8 cellular contexts compared by ENCODE assay signal in genomic region chr19:7868326-7868670, GRCh38. TPM values are rescaled to one million over a fixed set of nuclear protein-coding genes. Genes with fewer than 3 reads are reported as not detected.
A peak's percentile ranks its signal among the peaks of the same experiment; 100 is the strongest.
DNase-seq lines count a peak whose midpoint lies in the region; ATAC-seq lines count a peak whose summit lies in the region.

No MANE protein-coding gene starts in this region.

- intact Hi-C loops in left colon (cut with DNase I, micrococcal nuclease) = no loop called here
- intact Hi-C loops in activated T-helper 1 cell treated with anti-CD3 and anti-CD28 coated beads, Interleukin-12 subunit alpha, Interleukin-12 subunit beta, Interleukin-2, Interleukin-4 antibody, amounts not matched to agents 30 ng/mL and 10 ng/mL and 1 ng/mL, durations not matched to agents 14 hours and 24 hours and 36 hours (cut with micrococcal nuclease) = no loop called here

- no peaks in the 10 kb centered on the region for H3K36me3 Mint-ChIP-seq in activated T-cell treated with anti-CD3 and anti-CD28 coated beads, Interleukin-2, amount 50 U/mL, for 4 hours (ENCODE audit: insufficient read depth)
- H3K36me3 Mint-ChIP-seq in activated T-helper 1 cell treated with anti-CD3 and anti-CD28 coated beads, Interleukin-12 subunit alpha, Interleukin-12 subunit beta, Interleukin-2, Interleukin-4 antibody, amounts not matched to agents 30 ng/mL and 10 ng/mL and 1 ng/mL, durations not matched to agents 14 hours and 24 hours and 36 hours (ENCODE audit: low read depth) = no peaks in the 10 kb centered on the region

- H3K27me3 Mint-ChIP-seq in activated T-cell treated with anti-CD3 and anti-CD28 coated beads, Interleukin-2, amount 50 U/mL, for 4 hours (ENCODE audit: low read depth) = peaks cover 27% of the 10 kb centered on the region
- H3K27me3 Mint-ChIP-seq in activated T-helper 1 cell treated with anti-CD3 and anti-CD28 coated beads, Interleukin-12 subunit alpha, Interleukin-12 subunit beta, Interleukin-2, Interleukin-4 antibody, amounts not matched to agents 30 ng/mL and 10 ng/mL and 1 ng/mL, durations not matched to agents 14 hours and 24 hours and 36 hours (ENCODE audit: insufficient read depth) = peaks cover 44% of the 10 kb centered on the region

- H3K9me3 Mint-ChIP-seq in activated T-cell treated with anti-CD3 and anti-CD28 coated beads, Interleukin-2, amount 50 U/mL, for 4 hours = no peaks in the 10 kb centered on the region
- no peaks in the 10 kb centered on the region for H3K9me3 Mint-ChIP-seq in activated T-helper 1 cell treated with anti-CD3 and anti-CD28 coated beads, Interleukin-12 subunit alpha, Interleukin-12 subunit beta, Interleukin-2, Interleukin-4 antibody, amounts not matched to agents 30 ng/mL and 10 ng/mL and 1 ng/mL, durations not matched to agents 14 hours and 24 hours and 36 hours

- DNase-seq in stimulated activated CD4-positive, alpha-beta T cell treated with anti-CD3 and anti-CD28 coated beads, Interleukin-15, amount 100 ng/mL, for 24 hours = peak; percentile 44
- DNase-seq in stimulated activated CD4-positive, alpha-beta T cell treated with anti-CD3 and anti-CD28 coated beads, Interleukin-4, amount 100 ng/mL, for 1 hour = no peak
- DNase-seq in activated T-cell treated with anti-CD3 and anti-CD28 coated beads, Interleukin-2, amount 50 U/mL, for 4 hours = no peak
- peak in 1 of 2 donors; percentile 59 for DNase-seq in left colon
- DNase-seq in activated T-helper 1 cell treated with anti-CD3 and anti-CD28 coated beads, Interleukin-12 subunit alpha, Interleukin-12 subunit beta, Interleukin-2, Interleukin-4 antibody, amounts not matched to agents 30 ng/mL and 10 ng/mL and 1 ng/mL, durations not matched to agents 14 hours and 24 hours and 36 hours (ENCODE audit: low spot score) = no peak
- DNase-seq in stimulated activated CD4-positive, alpha-beta T cell treated with anti-CD3 and anti-CD28 coated beads, Interleukin-2, amount 100 ng/mL, for 48 hours = no peak
- no peak for DNase-seq in stimulated activated CD4-positive, alpha-beta T cell treated with anti-CD3 and anti-CD28 coated beads, Interleukin-12 subunit alpha, Interleukin-12 subunit beta, amount 100 ng/mL, for 4 hours
- no peak for DNase-seq in stimulated activated CD4-positive, alpha-beta T cell treated with anti-CD3 and anti-CD28 coated beads, Interleukin-4, amount 100 ng/mL, for 24 hours

- H3K4me3 Mint-ChIP-seq in activated T-cell treated with anti-CD3 and anti-CD28 coated beads, Interleukin-2, amount 50 U/mL, for 4 hours = peak overlapping the region; percentile 73
- no peak overlapping the region for H3K4me3 Mint-ChIP-seq in activated T-helper 1 cell treated with anti-CD3 and anti-CD28 coated beads, Interleukin-12 subunit alpha, Interleukin-12 subunit beta, Interleukin-2, Interleukin-4 antibody, amounts not matched to agents 30 ng/mL and 10 ng/mL and 1 ng/mL, durations not matched to agents 14 hours and 24 hours and 36 hours

- no peak for ATAC-seq in activated T-cell treated with anti-CD3 and anti-CD28 coated beads, Interleukin-2, amount 50 U/mL, for 4 hours
- ATAC-seq in left colon = peak; percentile 2

- H3K4me1 Mint-ChIP-seq in activated T-cell treated with anti-CD3 and anti-CD28 coated beads, Interleukin-2, amount 50 U/mL, for 4 hours (ENCODE audit: low read depth) = peaks cover 28% of the 10 kb centered on the region
- peaks cover 21% of the 10 kb centered on the region for H3K4me1 Mint-ChIP-seq in activated T-helper 1 cell treated with anti-CD3 and anti-CD28 coated beads, Interleukin-12 subunit alpha, Interleukin-12 subunit beta, Interleukin-2, Interleukin-4 antibody, amounts not matched to agents 30 ng/mL and 10 ng/mL and 1 ng/mL, durations not matched to agents 14 hours and 24 hours and 36 hours (ENCODE audit: low read depth)

- H3K27ac Mint-ChIP-seq in activated T-helper 1 cell treated with anti-CD3 and anti-CD28 coated beads, Interleukin-12 subunit alpha, Interleukin-12 subunit beta, Interleukin-2, Interleukin-4 antibody, amounts not matched to agents 30 ng/mL and 10 ng/mL and 1 ng/mL, durations not matched to agents 14 hours and 24 hours and 36 hours = no peak overlapping the region

RNA-seq across cellular contexts. Expression of gene PRR36, which starts 5.9 kb away (rescaled TPM):
- under 1 TPM in 2 of 3 donors, not detected in 1; 0.05 to 0.08 TPM for total RNA-seq in activated T-cell treated with anti-CD3 and anti-CD28 coated beads, Interleukin-2, amount 50 U/mL, for 4 hours
- total RNA-seq in left colon = under 1 TPM; 0.22 to 0.46 TPM
- 0.05 and 0.17 TPM in 2 replicates for total RNA-seq in activated T-helper 1 cell treated with anti-CD3 and anti-CD28 coated beads, Interleukin-12 subunit alpha, Interleukin-12 subunit beta, Interleukin-2, Interleukin-4 antibody, amounts not matched to agents 30 ng/mL and 10 ng/mL and 1 ng/mL, durations not matched to agents 14 hours and 24 hours and 36 hours

RNA-seq across cellular contexts. Expression of gene LRRC8E, which starts 20.0 kb away (rescaled TPM):
- under 1 TPM in 1 of 3 donors, not detected in 2; 0.05 TPM for total RNA-seq in activated T-cell treated with anti-CD3 and anti-CD28 coated beads, Interleukin-2, amount 50 U/mL, for 4 hours
- 1 to 10 TPM; 2.7 to 3.1 TPM for total RNA-seq in left colon
- not detected in 2 replicates for total RNA-seq in activated T-helper 1 cell treated with anti-CD3 and anti-CD28 coated beads, Interleukin-12 subunit alpha, Interleukin-12 subunit beta, Interleukin-2, Interleukin-4 antibody, amounts not matched to agents 30 ng/mL and 10 ng/mL and 1 ng/mL, durations not matched to agents 14 hours and 24 hours and 36 hours

RNA-seq across cellular contexts. Expression of gene MAP2K7, which starts 35.4 kb away (rescaled TPM):
- 10 to 100 TPM; 40.4 to 44.0 (median 43.3) TPM for total RNA-seq in activated T-cell treated with anti-CD3 and anti-CD28 coated beads, Interleukin-2, amount 50 U/mL, for 4 hours
- 10 to 100 TPM; 27.0 to 29.2 TPM for total RNA-seq in left colon
- 47.6 and 51.9 TPM in 2 replicates for total RNA-seq in activated T-helper 1 cell treated with anti-CD3 and anti-CD28 coated beads, Interleukin-12 subunit alpha, Interleukin-12 subunit beta, Interleukin-2, Interleukin-4 antibody, amounts not matched to agents 30 ng/mL and 10 ng/mL and 1 ng/mL, durations not matched to agents 14 hours and 24 hours and 36 hours

RNA-seq across cellular contexts. Expression of gene EVI5L, which starts 38.3 kb away (rescaled TPM):
- 1 to 10 TPM; 6.6 to 7.5 (median 7.1) TPM for total RNA-seq in activated T-cell treated with anti-CD3 and anti-CD28 coated beads, Interleukin-2, amount 50 U/mL, for 4 hours
- total RNA-seq in left colon = 10 to 100 TPM; 10.5 to 13.1 TPM
- 4.4 TPM in 2 replicates for total RNA-seq in activated T-helper 1 cell treated with anti-CD3 and anti-CD28 coated beads, Interleukin-12 subunit alpha, Interleukin-12 subunit beta, Interleukin-2, Interleukin-4 antibody, amounts not matched to agents 30 ng/mL and 10 ng/mL and 1 ng/mL, durations not matched to agents 14 hours and 24 hours and 36 hours

RNA-seq across cellular contexts. Expression of gene TGFBR3L, which starts 46.3 kb away (rescaled TPM):
- 1 to 10 TPM in 2 of 3 donors, under 1 TPM in 1; 0.74 to 2.4 (median 1.4) TPM for total RNA-seq in activated T-cell treated with anti-CD3 and anti-CD28 coated beads, Interleukin-2, amount 50 U/mL, for 4 hours
- total RNA-seq in left colon = under 1 TPM in 1 of 2 donors, not detected in 1; 0.53 TPM
- 6.9 and 7.5 TPM in 2 replicates for total RNA-seq in activated T-helper 1 cell treated with anti-CD3 and anti-CD28 coated beads, Interleukin-12 subunit alpha, Interleukin-12 subunit beta, Interleukin-2, Interleukin-4 antibody, amounts not matched to agents 30 ng/mL and 10 ng/mL and 1 ng/mL, durations not matched to agents 14 hours and 24 hours and 36 hours
